ENCODE assay signal across 15 cellular contexts in the genomic region with DNA sequence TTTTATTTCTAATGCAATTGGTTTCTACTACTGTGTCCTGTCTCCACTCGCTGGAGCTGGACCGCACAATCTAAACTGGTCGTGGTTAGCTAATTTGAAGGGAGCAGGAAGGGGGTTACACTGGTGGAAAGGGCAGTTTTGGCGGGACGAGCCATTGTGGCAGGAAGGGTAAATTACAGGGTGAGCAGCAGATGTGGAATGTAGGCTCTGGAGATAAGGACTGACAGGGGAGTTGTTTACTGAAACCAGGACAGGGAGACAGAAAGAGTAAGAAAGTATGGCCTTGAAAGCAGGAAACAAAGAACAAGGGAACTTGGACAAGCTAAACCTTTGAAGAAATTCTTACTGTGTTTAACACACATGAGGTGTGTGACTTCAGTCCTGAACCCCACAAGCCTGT.
DNase-seq lines count a peak whose midpoint lies in the region; ATAC-seq and TF ChIP-seq lines count a peak whose summit lies in the region.
"Had no signal": no experiment of that assay in that cellular context is flagged by ENCODE, and none has a peak within 500 bp of the region (broad histone marks: within the 10 kb centered on the region; RNA-seq: fewer than 3 reads in every experiment).

No MANE protein-coding gene starts in this region.

- POLR2A ChIA-PET in activated CD4-positive, alpha-beta memory T cell treated with anti-CD3 and anti-CD28 coated beads for 36 hours (lab: Charles Lee), result no interaction called here

- H3K4me1 Mint-ChIP-seq in H9, result no peaks in the 10 kb centered on the region
- no peaks in the 10 kb centered on the region for H3K4me1 Mint-ChIP-seq in activated CD4-positive, alpha-beta memory T cell treated with anti-CD3 and anti-CD28 coated beads for 36 hours (ENCODE audit: low read depth)
- H3K4me1 Mint-ChIP-seq: B cell, GM23338 had no signal

- H2BK15ac ChIP-seq in H9 (ENCODE audit: low read depth, low read length), result no peak overlapping the region

- no peak overlapping the region for H4K91ac ChIP-seq in H9 (ENCODE audit: insufficient read length, low read depth, low read length)

- no peak overlapping the region for H3K18ac ChIP-seq in H9 (ENCODE audit: insufficient read length, low read depth, low read length)

- H3K4me3 ChIP-seq in hepatocyte (no peak overlapping the region), smooth muscle cell (no peak overlapping the region)
- H3K4me3 ChIP-seq: GM23338, HAP-1 had no signal

- intact Hi-C loops in activated CD4-positive, alpha-beta memory T cell treated with anti-CD3 and anti-CD28 coated beads for 36 hours (cut with micrococcal nuclease), result loop anchor here (5.0 kb wide), 1 partner anchor 602 kb away; no protein-coding TSS in a partner anchor

- no peak overlapping the region for H3K4ac ChIP-seq in H9 (ENCODE audit: low read depth, low read length)

- H3F3A ChIP-seq in smooth muscle cell (ENCODE audit: low read depth), result no peaks in the 10 kb centered on the region

- no peaks in the 10 kb centered on the region for H3K23me2 ChIP-seq in H9 (ENCODE audit: insufficient read length, low read depth, low read length, poor library complexity, severe bottlenecking)

- no peak overlapping the region for H4K5ac ChIP-seq in H9 (ENCODE audit: insufficient read length, low read depth, low read length)

- no peaks in the 10 kb centered on the region for H3K9me2 ChIP-seq in hepatocyte (replicated peaks; ENCODE audit: insufficient read depth)

- no peak for ATAC-seq in HG03442 (IDR thresholded peaks at IDR 0.05; ENCODE audit: unreplicated experiment)
- ATAC-seq: GM23338 had no signal

- DNase-seq in H9 (peak; percentile 35), amniotic epithelial cell (ENCODE audit: low read depth) (peak; percentile 70), hepatocyte (ENCODE audit: low spot score) (peak; percentile 13), smooth muscle cell (lab: John Stamatoyannopoulos, UW; ENCODE audit: unreplicated experiment) (no peak)
- DNase-seq in stimulated activated naive CD4-positive, alpha-beta T cell treated with Interleukin-2 at 50 U/mL for 16 hours (lab: John Stamatoyannopoulos, UW), result no peak
- DNase-seq in activated CD4-positive, alpha-beta memory T cell treated with anti-CD3 and anti-CD28 coated beads for 36 hours, result no peak
- DNase-seq: C1 segment of cervical spinal cord; Calu3; CD4-positive, alpha-beta T cell; DMS 273 treated with DMSO at 0.1 percent for 48 hours had no signal

- no peak overlapping the region for H3K56ac ChIP-seq in H9 (ENCODE audit: insufficient read length, low read depth, low read length)

- no peak overlapping the region for H3K4me3 Mint-ChIP-seq in H9
- H3K4me3 Mint-ChIP-seq in activated CD4-positive, alpha-beta memory T cell treated with anti-CD3 and anti-CD28 coated beads for 36 hours, result no peak overlapping the region
- H3K4me3 Mint-ChIP-seq: B cell; CD4-positive, alpha-beta T cell; GM23338; IgD-negative memory B cell had no signal

- H2BK5ac ChIP-seq in H9 (ENCODE audit: insufficient read length, low read length), result no peak overlapping the region

- H4K20me1 ChIP-seq in H9 (ENCODE audit: control insufficient read depth, insufficient read depth, insufficient read length) (no peaks in the 10 kb centered on the region), hepatocyte (ENCODE audit: insufficient read depth, poor library complexity, severe bottlenecking) (no peaks in the 10 kb centered on the region), smooth muscle cell (ENCODE audit: low read depth) (no peaks in the 10 kb centered on the region)

- no peak overlapping the region for H2AK5ac ChIP-seq in H9 (ENCODE audit: insufficient read length, low read length)

- H3K4me1 ChIP-seq in H9 (ENCODE audit: insufficient read depth, low read length) (no peaks in the 10 kb centered on the region), hepatocyte (ENCODE audit: insufficient read depth) (no peaks in the 10 kb centered on the region), smooth muscle cell (ENCODE audit: low read depth) (no peaks in the 10 kb centered on the region)
- H3K4me1 ChIP-seq: HAP-1 had no signal

- peaks cover 2 to 10% (median 5%) of the 10 kb centered on the region in 3 experiments; a peak in 4 of 7 replicates for H3K36me3 Mint-ChIP-seq in H9 (ENCODE audit: insufficient read depth in 1 of 3, low read depth in 3 of 3)
- no peaks in the 10 kb centered on the region for H3K36me3 Mint-ChIP-seq in activated CD4-positive, alpha-beta memory T cell treated with anti-CD3 and anti-CD28 coated beads for 36 hours
- H3K36me3 Mint-ChIP-seq: IgD-negative memory B cell had no signal

- peaks cover 8 to 23% of the 10 kb centered on the region in 2 experiments; a peak in 4 of 5 replicates for H3K9me3 Mint-ChIP-seq in H9
- peaks cover 2% of the 10 kb centered on the region for H3K9me3 Mint-ChIP-seq in activated CD4-positive, alpha-beta memory T cell treated with anti-CD3 and anti-CD28 coated beads for 36 hours
- H3K9me3 Mint-ChIP-seq: CD4-positive, alpha-beta T cell had no signal

- no peak overlapping the region for H3K27ac Mint-ChIP-seq in H9
- no peak overlapping the region for H3K27ac Mint-ChIP-seq in activated CD4-positive, alpha-beta memory T cell treated with anti-CD3 and anti-CD28 coated beads for 36 hours
- H3K27ac Mint-ChIP-seq: B cell; CD4-positive, alpha-beta T cell; GM23338; IgD-negative memory B cell had no signal

- no peaks in the 10 kb centered on the region for H3K79me1 ChIP-seq in H9 (ENCODE audit: insufficient read depth, low read depth, low read length, poor library complexity, severe bottlenecking)

- no peak overlapping the region for H4K8ac ChIP-seq in H9 (replicated peaks; ENCODE audit: insufficient read length, low read depth, low read length)

- H2BK20ac ChIP-seq in H9 (ENCODE audit: low read depth, low read length, poor library complexity, severe bottlenecking), result no peak overlapping the region

- H3K27ac ChIP-seq in H9 (ENCODE audit: insufficient read length, low read depth, low read length), result no peak overlapping the region
- H3K27ac ChIP-seq in hepatocyte, result peak overlapping the region; percentile 56
- no peak overlapping the region for H3K27ac ChIP-seq in smooth muscle cell (ENCODE audit: low read depth)

- H3K4me2 ChIP-seq in H9 (ENCODE audit: insufficient read depth, insufficient read length, low read length) (no peak overlapping the region), hepatocyte (peak overlapping the region; percentile 58), smooth muscle cell (peak overlapping the region; percentile 37)
- H3K4me2 ChIP-seq: GM23338 had no signal

- CTCF ChIA-PET in activated CD4-positive, alpha-beta memory T cell treated with anti-CD3 and anti-CD28 coated beads for 36 hours (lab: Charles Lee), result no interaction called here

- H3K27me3 Mint-ChIP-seq in H9 (ENCODE audit: low read depth), result no peaks in the 10 kb centered on the region
- H3K27me3 Mint-ChIP-seq in activated CD4-positive, alpha-beta memory T cell treated with anti-CD3 and anti-CD28 coated beads for 36 hours, result peaks cover 7% of the 10 kb centered on the region
- H3K27me3 Mint-ChIP-seq: B cell, IgD-negative memory B cell had no signal

- TF ChIP-seq CTCF in H9 (conservative IDR thresholded peaks at IDR 0.05) (no peak), hepatocyte (IDR thresholded peaks at IDR 0.05; ENCODE audit: poor library complexity) (no peak), smooth muscle cell (IDR thresholded peaks at IDR 0.05; ENCODE audit: borderline replicate concordance, insufficient read depth, poor library complexity, severe bottlenecking) (no peak)

- H3K27me3 ChIP-seq in H9 (ENCODE audit: insufficient read depth, low read length), result no peaks in the 10 kb centered on the region
- no peaks in the 10 kb centered on the region for H3K27me3 ChIP-seq in hepatocyte
- H3K27me3 ChIP-seq in smooth muscle cell (ENCODE audit: low read depth), result no peaks in the 10 kb centered on the region

- no peak overlapping the region for H3K23ac ChIP-seq in H9 (ENCODE audit: insufficient read length, low read depth, low read length)

- no peak overlapping the region for H2BK12ac ChIP-seq in H9 (ENCODE audit: insufficient read length, low read depth, low read length)

- no peak overlapping the region for H3K9ac ChIP-seq in H9 (ENCODE audit: extremely low read depth, insufficient read length, low read length)
- H3K9ac ChIP-seq in smooth muscle cell (ENCODE audit: low read depth), result no peak overlapping the region

- no peak overlapping the region for H2BK120ac ChIP-seq in H9 (ENCODE audit: low read depth, low read length, poor library complexity, severe bottlenecking)

- H2AFZ ChIP-seq in H9 (ENCODE audit: low read length), result no peak overlapping the region
- peak overlapping the region; percentile 71 for H2AFZ ChIP-seq in hepatocyte
- peak overlapping the region; percentile 31 for H2AFZ ChIP-seq in smooth muscle cell (ENCODE audit: low read depth)
- H2AFZ ChIP-seq: GM23338 had no signal

- H3K9me3 ChIP-seq in H9 (ENCODE audit: control insufficient read depth, low read depth, low read length) (no peaks in the 10 kb centered on the region), hepatocyte (ENCODE audit: low read depth) (no peaks in the 10 kb centered on the region), smooth muscle cell (replicated peaks; ENCODE audit: low read depth) (no peaks in the 10 kb centered on the region)
- H3K9me3 ChIP-seq: HAP-1 had no signal

- H3K36me3 ChIP-seq in hepatocyte (replicated peaks; ENCODE audit: insufficient read depth, low read depth) (no peaks in the 10 kb centered on the region), smooth muscle cell (ENCODE audit: low read depth) (no peaks in the 10 kb centered on the region)
- H3K36me3 ChIP-seq: HAP-1 had no signal

- WGBS in H9 (ENCODE audit: extremely low coverage, insufficient read length, low lambda C conversion rate), result no CpG with 5 or more reads among the region's 5 CpGs
- WGBS in hepatocyte (ENCODE audit: low lambda C conversion rate, missing lambda C conversion rate), result 17% methylated on average over 5 of the region's 5 CpGs
- 14% methylated on average over 5 of the region's 5 CpGs for WGBS in smooth muscle cell (ENCODE audit: low lambda C conversion rate)

- no peak overlapping the region for H3K14ac ChIP-seq in H9 (ENCODE audit: insufficient read depth, low read length)

- no peak overlapping the region for H3T11ph ChIP-seq in H9 (ENCODE audit: low read length)

- no peaks in the 10 kb centered on the region for H3K79me2 ChIP-seq in H9 (ENCODE audit: insufficient read depth, low read length)
- no peaks in the 10 kb centered on the region for H3K79me2 ChIP-seq in hepatocyte
- H3K79me2 ChIP-seq in smooth muscle cell (ENCODE audit: low read depth), result no peaks in the 10 kb centered on the region

Comparison
In these comparisons a context has a peak if more than half of its experiments do, and no peak if none do; other contexts are left out.
1. DNase-seq: peak in H9 (single experiment), amniotic epithelial cell (single experiment) and hepatocyte (single experiment); none in smooth muscle cell (single experiment), stimulated activated naive CD4-positive, alpha-beta T cell treated with Interleukin-2 at 50 U/mL for 16 hours (single experiment) and activated CD4-positive, alpha-beta memory T cell treated with anti-CD3 and anti-CD28 coated beads for 36 hours (single experiment).